In genomic region chr2:60746318-60746717, GRCh38 we compare ENCODE assay signal across 31 cellular contexts. TPM values are rescaled to one million over a fixed set of nuclear protein-coding genes. Genes with fewer than 3 reads are reported as not detected.
DNase-seq lines count a peak whose midpoint lies in the region; ATAC-seq, FAIRE-seq and TF ChIP-seq lines count a peak whose summit lies in the region.
"Had no signal": no experiment of that assay in that cellular context is flagged by ENCODE, and none has a peak within 500 bp of the region (broad histone marks: within the 10 kb centered on the region; RNA-seq: fewer than 3 reads in every experiment).

No MANE protein-coding gene starts in this region.

- TF ChIP-seq POLR2A in K562 (conservative IDR thresholded peaks at IDR 0.05), result no peak

- H4K20me1 ChIP-seq in K562 (replicated peaks; ENCODE audit: control insufficient read depth, insufficient read depth, low read length), result no peaks in the 10 kb centered on the region; the same call in 1 of the 2 replicates

- H3K9me1 ChIP-seq in K562 (ENCODE audit: control insufficient read depth, insufficient read depth, low read length), result no peaks in the 10 kb centered on the region

- H3K27me3 ChIP-seq in K562 (ENCODE audit: control insufficient read depth in 2 of 2, insufficient read depth in 2 of 2, low read length in 2 of 2) (peaks cover 12 to 18% of the 10 kb centered on the region in 2 experiments), psoas muscle (ENCODE audit: insufficient read depth in 3 of 3, low read length in 2 of 3) (no peaks in the 10 kb centered on the region)
- no peaks in the 10 kb centered on the region for H3K27me3 ChIP-seq in CD4-positive, alpha-beta T cell (ENCODE audit: control insufficient read depth, insufficient read depth, low read length)
- H3K27me3 ChIP-seq: neural progenitor cell had no signal

- H2AFZ ChIP-seq in K562 (ENCODE audit: low read depth, low read length), result no peak overlapping the region
- H2AFZ ChIP-seq: neural progenitor cell had no signal

- POLR2A ChIA-PET in activated CD4-positive, alpha-beta memory T cell treated with anti-CD3 and anti-CD28 coated beads, Interleukin-2, amount 10 ng/mL, durations not matched to agents 7 days and 5 days (lab: Charles Lee), result interaction anchor here (1.6 to 2.3 kb wide), 2 partner anchors 9 to 10 kb away, joined by 5 to 8 read pairs; partner anchors contain the start of gene PAPOLG
- POLR2A ChIA-PET in activated CD4-positive, alpha-beta memory T cell treated with anti-CD3 and anti-CD28 coated beads for 36 hours (lab: Charles Lee), result no interaction called here
- POLR2A ChIA-PET in K562 (lab: Yijun Ruan, JAX), result interaction anchor here (0.5 to 1.2 kb wide), 2 partner anchors 10 to 37 kb away, joined by 3 to 5 read pairs; partner anchors contain the start of gene PAPOLG
- POLR2A ChIA-PET in CD4-positive, alpha-beta T cell (lab: Charles Lee), result no interaction called here

- DNase-seq in activated CD4-positive, alpha-beta memory T cell treated with anti-CD3 and anti-CD28 coated beads, Interleukin-2, amount 10 ng/mL, durations not matched to agents 7 days and 5 days, result no peak
- DNase-seq in activated CD4-positive, alpha-beta memory T cell treated with anti-CD3 and anti-CD28 coated beads for 36 hours, result no peak
- DNase-seq in LNCaP clone FGC (ENCODE audit: low read depth), result peak; percentile 34
- DNase-seq in K562 (ENCODE audit: extremely low read depth in 1 of 4, low spot score in 3 of 4), result no peak
- DNase-seq in psoas muscle, result no peak
- no peak for DNase-seq in medulla oblongata (ENCODE audit: extremely low spot score)
- no peak for DNase-seq in AML-193 (lab: John Stamatoyannopoulos, UW)
- no peak for DNase-seq in CD4-positive, alpha-beta T cell
- DNase-seq: activated CD4-positive, CD25-positive, alpha-beta regulatory T cell treated with anti-CD3 and anti-CD28 coated beads, Interleukin-2, amount 50 U/mL, for 72 hours; COR-L47; DMS79; endodermal cell; GOT3; islet precursor cell; mucosa of descending colon; NCI-H2029 treated with DMSO at 0.1 percent for 48 hours; NCI-H345; NCI-H82; PC-3; SHP77 treated with DMSO at 0.1 percent for 48 hours; small intestine; stimulated activated CD4-positive, alpha-beta T cell treated with anti-CD3 and anti-CD28 coated beads, Interleukin-2, amount 100 ng/mL, for 24 hours had no signal

- peak overlapping the region; percentile 26 for H3K27ac Mint-ChIP-seq in activated CD4-positive, alpha-beta memory T cell treated with anti-CD3 and anti-CD28 coated beads, Interleukin-2, amount 10 ng/mL, durations not matched to agents 7 days and 5 days
- H3K27ac Mint-ChIP-seq in activated CD4-positive, alpha-beta memory T cell treated with anti-CD3 and anti-CD28 coated beads for 36 hours, result no peak overlapping the region
- H3K27ac Mint-ChIP-seq in CD4-positive, alpha-beta T cell, result no peak overlapping the region
- H3K27ac Mint-ChIP-seq: activated naive CD4-positive, alpha-beta T cell treated with anti-CD3 and anti-CD28 coated beads, Interleukin-2, amount 10 ng/mL, durations not matched to agents 7 days and 5 days; activated T-helper 1 cell treated with anti-CD3 and anti-CD28 coated beads, Interleukin-12 subunit alpha, Interleukin-12 subunit beta, Interleukin-2, Interleukin-4 antibody, amounts not matched to agents 30 ng/mL and 10 ng/mL and 1 ng/mL, durations not matched to agents 14 hours and 24 hours and 36 hours; B cell; endodermal cell; type B pancreatic cell had no signal

- H3K9ac ChIP-seq in K562 (ENCODE audit: insufficient read depth in 1 of 2, low read depth in 2 of 2, low read length in 2 of 2), result no peak overlapping the region; a peak in 1 of 4 replicates
- H3K9ac ChIP-seq: neural progenitor cell had no signal

- no peak for FAIRE-seq in K562 (lab: Jason Lieb, UNC)
- FAIRE-seq: A204.1, small intestine, TTC549 had no signal

- TF ChIP-seq CTCF in LNCaP clone FGC (IDR thresholded peaks at IDR 0.05; ENCODE audit: control insufficient read depth, extremely low read depth, insufficient read depth) (no peak), K562 (IDR thresholded peaks at IDR 0.05 in 2 of 3, conservative IDR thresholded peaks at IDR 0.05 in 1 of 3; ENCODE audit: insufficient read depth in 2 of 3, low read depth in 1 of 3, low read length in 3 of 3) (no peak), psoas muscle (IDR thresholded peaks at IDR 0.05) (no peak)
- no peak for TF ChIP-seq CTCF in CD4-positive, alpha-beta T cell (IDR thresholded peaks at IDR 0.05)

- H3K27ac ChIP-seq in K562 (ENCODE audit: extremely low read depth, low read depth, low read length) (no peak overlapping the region), psoas muscle (no peak overlapping the region)
- H3K27ac ChIP-seq in CD4-positive, alpha-beta T cell (ENCODE audit: low read depth, low read length), result no peak overlapping the region
- H3K27ac ChIP-seq: coronary artery, neural progenitor cell had no signal

- intact Hi-C loops in activated CD4-positive, alpha-beta memory T cell treated with anti-CD3 and anti-CD28 coated beads for 36 hours (cut with micrococcal nuclease), result no loop called here
- intact Hi-C loops in K562 (cut with micrococcal nuclease), result no loop called here
- intact Hi-C loops in psoas muscle (cut with DNase I), result no loop called here
- intact Hi-C loops in CD4-positive, alpha-beta T cell (cut with DNase I, micrococcal nuclease), result no loop called here

- 9% methylated on average over 8 of the region's 8 CpGs for WGBS in K562 (ENCODE audit: insufficient coverage, low coverage, missing lambda C conversion rate)
- 28 to 44% (median 28%) methylated on average over 8 of the region's 8 CpGs for WGBS in psoas muscle, 3 donors

- no peaks in the 10 kb centered on the region for H3K36me3 ChIP-seq in K562 (ENCODE audit: control insufficient read depth, insufficient read depth, low read length)
- no peaks in the 10 kb centered on the region for H3K36me3 ChIP-seq in psoas muscle (ENCODE audit: insufficient read depth in 1 of 2, low read depth in 1 of 2)
- H3K36me3 ChIP-seq: neural progenitor cell had no signal

- peaks cover 18% of the 10 kb centered on the region for H3K4me1 Mint-ChIP-seq in activated CD4-positive, alpha-beta memory T cell treated with anti-CD3 and anti-CD28 coated beads, Interleukin-2, amount 10 ng/mL, durations not matched to agents 7 days and 5 days
- peaks cover 9% of the 10 kb centered on the region for H3K4me1 Mint-ChIP-seq in activated CD4-positive, alpha-beta memory T cell treated with anti-CD3 and anti-CD28 coated beads for 36 hours (ENCODE audit: low read depth)
- peaks cover 12% of the 10 kb centered on the region for H3K4me1 Mint-ChIP-seq in CD4-positive, alpha-beta T cell (ENCODE audit: low read depth)

- peak; percentile 13; the same call in 2 of the 3 replicates for ATAC-seq in K562
- peak in 3 of 4 donors; percentile 37 to 76 (median 53) for ATAC-seq in psoas muscle
- no peak for ATAC-seq in CD4-positive, alpha-beta T cell (ENCODE audit: poor library complexity)
- ATAC-seq: PC-3 had no signal

- TF ChIP-seq EP300 in K562 (IDR thresholded peaks at IDR 0.05; ENCODE audit: low read length), result no peak

- in situ Hi-C loops in K562 (cut with MboI), result no loop called here

- H3K9me3 ChIP-seq in K562 (replicated peaks; ENCODE audit: control insufficient read depth, insufficient read depth, low read depth, low read length) (no peaks in the 10 kb centered on the region), psoas muscle (no peaks in the 10 kb centered on the region)
- no peaks in the 10 kb centered on the region for H3K9me3 ChIP-seq in CD4-positive, alpha-beta T cell (ENCODE audit: control insufficient read depth, low read length)
- H3K9me3 ChIP-seq: mucosa of descending colon had no signal

- no peak for TF ChIP-seq RAD21 in K562 (CRISPR knock-in tag; conservative IDR thresholded peaks at IDR 0.05 in 1 of 2, IDR thresholded peaks at IDR 0.05 in 1 of 2)

- no peaks in the 10 kb centered on the region for H3K9me3 Mint-ChIP-seq in activated CD4-positive, alpha-beta memory T cell treated with anti-CD3 and anti-CD28 coated beads, Interleukin-2, amount 10 ng/mL, durations not matched to agents 7 days and 5 days
- H3K9me3 Mint-ChIP-seq in activated CD4-positive, alpha-beta memory T cell treated with anti-CD3 and anti-CD28 coated beads for 36 hours, result no peaks in the 10 kb centered on the region
- no peaks in the 10 kb centered on the region for H3K9me3 Mint-ChIP-seq in CD4-positive, alpha-beta T cell
- H3K9me3 Mint-ChIP-seq: activated naive CD4-positive, alpha-beta T cell treated with anti-CD3 and anti-CD28 coated beads, Interleukin-2, amount 10 ng/mL, durations not matched to agents 7 days and 5 days; activated T-helper 1 cell treated with anti-CD3 and anti-CD28 coated beads, Interleukin-12 subunit alpha, Interleukin-12 subunit beta, Interleukin-2, Interleukin-4 antibody, amounts not matched to agents 30 ng/mL and 10 ng/mL and 1 ng/mL, durations not matched to agents 14 hours and 24 hours and 36 hours; endodermal cell; neural progenitor cell; T-cell; type B pancreatic cell had no signal

- H3K4me3 ChIP-seq in LNCaP clone FGC (ENCODE audit: low read depth, low read length) (no peak overlapping the region), K562 (no peak overlapping the region), psoas muscle (no peak overlapping the region)
- H3K4me3 ChIP-seq: coronary artery, mucosa of descending colon, neural progenitor cell had no signal

- H3K79me2 ChIP-seq in K562 (ENCODE audit: control insufficient read depth, insufficient read depth, low read length), result no peaks in the 10 kb centered on the region

- H3K4me3 Mint-ChIP-seq in activated CD4-positive, alpha-beta memory T cell treated with anti-CD3 and anti-CD28 coated beads, Interleukin-2, amount 10 ng/mL, durations not matched to agents 7 days and 5 days, result no peak overlapping the region
- no peak overlapping the region for H3K4me3 Mint-ChIP-seq in activated CD4-positive, alpha-beta memory T cell treated with anti-CD3 and anti-CD28 coated beads for 36 hours
- no peak overlapping the region for H3K4me3 Mint-ChIP-seq in CD4-positive, alpha-beta T cell
- H3K4me3 Mint-ChIP-seq: activated naive CD4-positive, alpha-beta T cell treated with anti-CD3 and anti-CD28 coated beads, Interleukin-2, amount 10 ng/mL, durations not matched to agents 7 days and 5 days; activated T-helper 1 cell treated with anti-CD3 and anti-CD28 coated beads, Interleukin-12 subunit alpha, Interleukin-12 subunit beta, Interleukin-2, Interleukin-4 antibody, amounts not matched to agents 30 ng/mL and 10 ng/mL and 1 ng/mL, durations not matched to agents 14 hours and 24 hours and 36 hours; B cell; endodermal cell; neural progenitor cell; type B pancreatic cell had no signal

- H3K4me2 ChIP-seq in K562 (ENCODE audit: insufficient read depth, low read length), result no peak overlapping the region
- H3K4me2 ChIP-seq: neural progenitor cell had no signal

- CTCF ChIA-PET in activated CD4-positive, alpha-beta memory T cell treated with anti-CD3 and anti-CD28 coated beads, Interleukin-2, amount 10 ng/mL, durations not matched to agents 7 days and 5 days (lab: Charles Lee), result no interaction called here
- CTCF ChIA-PET in activated CD4-positive, alpha-beta memory T cell treated with anti-CD3 and anti-CD28 coated beads for 36 hours (lab: Charles Lee), result interaction anchor here (1.6 kb wide), 1 partner anchor 251 kb away, joined by 3 read pairs; no protein-coding TSS in a partner anchor
- CTCF ChIA-PET in K562 (lab: Yijun Ruan, JAX; ENCODE audit: low intra/inter-chr PET ratio), result no interaction called here
- CTCF ChIA-PET in CD4-positive, alpha-beta T cell (lab: Charles Lee), result interaction anchor here (0.6 kb wide), 1 partner anchor 43 kb away, joined by 3 read pairs; no protein-coding TSS in a partner anchor

- peaks cover 6% of the 10 kb centered on the region for H3K27me3 Mint-ChIP-seq in activated CD4-positive, alpha-beta memory T cell treated with anti-CD3 and anti-CD28 coated beads, Interleukin-2, amount 10 ng/mL, durations not matched to agents 7 days and 5 days
- H3K27me3 Mint-ChIP-seq in activated CD4-positive, alpha-beta memory T cell treated with anti-CD3 and anti-CD28 coated beads for 36 hours, result peaks cover 1% of the 10 kb centered on the region
- H3K27me3 Mint-ChIP-seq in CD4-positive, alpha-beta T cell, result no peaks in the 10 kb centered on the region
- H3K27me3 Mint-ChIP-seq: B cell had no signal

- no peaks in the 10 kb centered on the region for H3K36me3 Mint-ChIP-seq in activated CD4-positive, alpha-beta memory T cell treated with anti-CD3 and anti-CD28 coated beads, Interleukin-2, amount 10 ng/mL, durations not matched to agents 7 days and 5 days (ENCODE audit: low read depth)
- H3K36me3 Mint-ChIP-seq in activated CD4-positive, alpha-beta memory T cell treated with anti-CD3 and anti-CD28 coated beads for 36 hours, result no peaks in the 10 kb centered on the region
- H3K36me3 Mint-ChIP-seq in CD4-positive, alpha-beta T cell (ENCODE audit: low read depth), result no peaks in the 10 kb centered on the region
- H3K36me3 Mint-ChIP-seq: activated naive CD4-positive, alpha-beta T cell treated with anti-CD3 and anti-CD28 coated beads, Interleukin-2, amount 10 ng/mL, durations not matched to agents 7 days and 5 days; neural progenitor cell; T-cell; type B pancreatic cell had no signal

- no peaks in the 10 kb centered on the region; a peak in 1 of 5 replicates for H3K4me1 ChIP-seq in K562 (replicated peaks in 1 of 2; ENCODE audit: control insufficient read depth in 2 of 2, insufficient read depth in 2 of 2, low read length in 2 of 2)
- no peaks in the 10 kb centered on the region for H3K4me1 ChIP-seq in psoas muscle

- no TSS peak for BruUV-seq in K562 (replicated peaks; lab: Mats Ljungman, UMichigan)

RNA-seq across cellular contexts. Expression of gene PAPOLG, which starts 9.8 kb away (rescaled TPM):
- 10 to 100 TPM; 21.1 to 23.6 TPM for total RNA-seq in activated CD4-positive, alpha-beta memory T cell treated with anti-CD3 and anti-CD28 coated beads, Interleukin-2, amount 10 ng/mL, durations not matched to agents 7 days and 5 days
- total RNA-seq in activated CD4-positive, alpha-beta memory T cell treated with anti-CD3 and anti-CD28 coated beads for 36 hours, result 10 to 100 TPM; 14.4 to 15.7 TPM
- total RNA-seq in K562 (2011; cell fraction: chromatin; rRNA removed; ENCODE audit: low replicate concordance), result 15.0 and 40.0 TPM in 2 replicates
- total RNA-seq in K562 (2011; cell fraction: nucleolus; rRNA removed), result 7.8 and 10.0 TPM in 2 replicates
- 15.8 and 22.9 TPM in 2 replicates for total RNA-seq in K562 (2011; cell fraction: nucleoplasm; rRNA removed)
- total RNA-seq in K562 (2014; rRNA removed), result 8.0 and 9.9 TPM in 2 replicates
- 16.3 and 17.8 TPM in 2 replicates for total RNA-seq in K562 (2014; rRNA removed; fragmentation: Illumina TruSeq; extraction: Trizol)
- total RNA-seq in K562 (2015; rRNA removed; fragmentation: Illumina TruSeq; extraction: Trizol), result 13.8 and 15.0 TPM in 2 replicates
- total RNA-seq in K562 (2021), result 10.0 and 11.1 TPM in 2 replicates
- 14.3 and 15.2 TPM in 2 replicates for polyA plus RNA-seq in K562 (2011; rRNA removed)
- 4.6 and 5.1 TPM in 2 replicates for polyA plus RNA-seq in K562 (2011; cell fraction: cytosol; rRNA removed)
- polyA plus RNA-seq in K562 (2011; cell fraction: nucleus; rRNA removed), result 10.4 and 13.0 TPM in 2 replicates
- 6.1 and 6.8 TPM in 2 replicates for polyA plus RNA-seq in K562 (2012)
- polyA plus RNA-seq in K562 (2014; fragmentation: Illumina TruSeq; extraction: Trizol), result 9.7 and 11.7 TPM in 2 replicates
- 1 to 10 TPM; 3.9 to 8.9 TPM for polyA plus RNA-seq in K562 (2014; fragmentation: Nextera tagmentation; extraction: Ambion mirVana)
- polyA plus RNA-seq in K562 (2014; rRNA removed), result 4.8 and 8.4 TPM in 2 replicates
- 37.0 and 38.7 TPM in 2 replicates for polyA minus RNA-seq in K562 (2011; rRNA and poly(A)+ RNA removed)
- 12.1 and 21.5 TPM in 2 replicates for polyA minus RNA-seq in K562 (2011; cell fraction: cytosol; rRNA and poly(A)+ RNA removed)
- 8.6 and 13.9 TPM in 2 replicates for polyA minus RNA-seq in K562 (2011; cell fraction: nucleus; rRNA and poly(A)+ RNA removed)
- total RNA-seq in psoas muscle, result 1 to 10 TPM; 5.5 to 9.9 (median 8.0) TPM
- 1 to 10 TPM; 3.1 to 6.1 (median 3.2) TPM for polyA plus RNA-seq in psoas muscle
- 10 to 100 TPM; 18.2 to 19.9 TPM for total RNA-seq in CD4-positive, alpha-beta T cell

Comparison
In these comparisons a context has a peak if more than half of its experiments do, and no peak if none do; other contexts are left out.
1. CTCF ChIA-PET loops: an anchor here in activated CD4-positive, alpha-beta memory T cell treated with anti-CD3 and anti-CD28 coated beads for 36 hours (1.6 kb wide) and CD4-positive, alpha-beta T cell (0.6 kb wide); none called in activated CD4-positive, alpha-beta memory T cell treated with anti-CD3 and anti-CD28 coated beads, Interleukin-2, amount 10 ng/mL, durations not matched to agents 7 days and 5 days and K562.
2. POLR2A ChIA-PET loops: an anchor here in activated CD4-positive, alpha-beta memory T cell treated with anti-CD3 and anti-CD28 coated beads, Interleukin-2, amount 10 ng/mL, durations not matched to agents 7 days and 5 days (1.6 to 2.3 kb wide) and K562 (0.5 to 1.2 kb wide); none called in activated CD4-positive, alpha-beta memory T cell treated with anti-CD3 and anti-CD28 coated beads for 36 hours and CD4-positive, alpha-beta T cell.